26 cellular contexts compared by ENCODE assay signal in genomic region chr2:127231130-127231865, GRCh38. TPM values are rescaled to one million over a fixed set of nuclear protein-coding genes. Genes with fewer than 3 reads are reported as not detected.
"Had no signal": no experiment of that assay in that cellular context is flagged by ENCODE, and none has a peak within 500 bp of the region (broad histone marks: within the 10 kb centered on the region; RNA-seq: fewer than 3 reads in every experiment).

No MANE protein-coding gene starts in this region.

- FAIRE-seq: islet of Langerhans, TTC549 had no signal

- H3K27ac Mint-ChIP-seq: activated B cell treated with CpG ODN at 0.5 μM for 24 hours; activated CD4-positive, alpha-beta T cell treated with anti-CD3 and anti-CD28 coated beads, Interleukin-2, amount 10 ng/mL, durations not matched to agents 24 days and 14 days; activated CD8-positive, alpha-beta T cell treated with anti-CD3 and anti-CD28 coated beads, Interleukin-2, amount 10 ng/mL, durations not matched to agents 7 days and 5 days; activated naive CD8-positive, alpha-beta T cell; nephron had no signal

- H3K9me3 ChIP-seq: body of pancreas, prostate gland, testis had no signal

- H3K4me3 Mint-ChIP-seq: activated B cell treated with CpG ODN at 0.5 μM for 24 hours; activated CD4-positive, alpha-beta T cell treated with anti-CD3 and anti-CD28 coated beads, Interleukin-2, amount 10 ng/mL, durations not matched to agents 24 days and 14 days; activated CD8-positive, alpha-beta T cell treated with anti-CD3 and anti-CD28 coated beads, Interleukin-2, amount 10 ng/mL, durations not matched to agents 7 days and 5 days; activated naive CD8-positive, alpha-beta T cell; nephron had no signal

- H3K27me3 ChIP-seq: body of pancreas, esophagus squamous epithelium, gastroesophageal sphincter, testis had no signal

- H3K4me1 ChIP-seq: heart right ventricle, left ventricle myocardium inferior, prostate gland, testis had no signal

- ATAC-seq: activated CD8-positive, alpha-beta T cell treated with anti-CD3 and anti-CD28 coated beads, Interleukin-2, amount 10 ng/mL, durations not matched to agents 7 days and 5 days; body of pancreas; gastroesophageal sphincter; heart right ventricle; stimulated activated naive CD8-positive, alpha-beta T cell treated with anti-CD3 and anti-CD28 coated beads, Interleukin-15, Interleukin-2, amounts not matched to agents 100 U/mL and 50 U/mL, for 24 hours had no signal

- H3K27ac ChIP-seq: body of pancreas, coronary artery, esophagus squamous epithelium, gastroesophageal sphincter, heart right ventricle, left ventricle myocardium inferior, prostate gland, testis had no signal

- H3K36me3 ChIP-seq: esophagus squamous epithelium, gastroesophageal sphincter, heart right ventricle, left ventricle myocardium inferior, prostate gland had no signal

- H3K4me1 Mint-ChIP-seq: activated B cell treated with CpG ODN at 0.5 μM for 24 hours had no signal

- H3K4me3 ChIP-seq: body of pancreas, coronary artery, esophagus squamous epithelium, gastroesophageal sphincter, heart right ventricle, left ventricle myocardium inferior, prostate gland, testis had no signal

- DNase-seq: activated B cell treated with CpG ODN at 0.5 μM for 24 hours; activated CD4-positive, alpha-beta T cell treated with anti-CD3 and anti-CD28 coated beads, Interleukin-2, amount 10 ng/mL, durations not matched to agents 24 days and 14 days; activated CD8-positive, alpha-beta memory T cell treated with anti-CD3 and anti-CD28 coated beads, Interleukin-2, amount 50 U/mL, for 4 hours; activated CD8-positive, alpha-beta T cell treated with anti-CD3 and anti-CD28 coated beads, Interleukin-2, amount 10 ng/mL, durations not matched to agents 7 days and 5 days; activated gamma-delta T cell; activated T-cell treated with anti-CD3 and anti-CD28 coated beads, Interleukin-2, amount 50 U/mL, for 48 hours; amygdala; body of pancreas; caudate nucleus; esophagus squamous epithelium; heart right ventricle; left ventricle myocardium inferior; mesenchymal stem cell; occipital lobe; right cardiac atrium; stimulated activated naive CD8-positive, alpha-beta T cell treated with anti-CD3 and anti-CD28 coated beads, Interleukin-15, Interleukin-2, amounts not matched to agents 100 U/mL and 50 U/mL, for 24 hours; SW 1271; testis had no signal

RNA-seq across cellular contexts. Expression of gene CYP27C1, which starts 11.2 kb away (rescaled TPM):
- total RNA-seq: activated B cell treated with CpG ODN at 0.5 μM for 24 hours; activated CD4-positive, alpha-beta T cell treated with anti-CD3 and anti-CD28 coated beads, Interleukin-2, amount 10 ng/mL, durations not matched to agents 24 days and 14 days; activated CD8-positive, alpha-beta T cell treated with anti-CD3 and anti-CD28 coated beads, Interleukin-2, amount 10 ng/mL, durations not matched to agents 7 days and 5 days; T-helper 2 cell treated with Interferon-gamma antibody and Interleukin-4, amounts not matched to agents 100 ng/mL and 5 ng/mL, for 36 hours had no signal
